8 cellular contexts compared by ENCODE assay signal in the genomic region with DNA sequence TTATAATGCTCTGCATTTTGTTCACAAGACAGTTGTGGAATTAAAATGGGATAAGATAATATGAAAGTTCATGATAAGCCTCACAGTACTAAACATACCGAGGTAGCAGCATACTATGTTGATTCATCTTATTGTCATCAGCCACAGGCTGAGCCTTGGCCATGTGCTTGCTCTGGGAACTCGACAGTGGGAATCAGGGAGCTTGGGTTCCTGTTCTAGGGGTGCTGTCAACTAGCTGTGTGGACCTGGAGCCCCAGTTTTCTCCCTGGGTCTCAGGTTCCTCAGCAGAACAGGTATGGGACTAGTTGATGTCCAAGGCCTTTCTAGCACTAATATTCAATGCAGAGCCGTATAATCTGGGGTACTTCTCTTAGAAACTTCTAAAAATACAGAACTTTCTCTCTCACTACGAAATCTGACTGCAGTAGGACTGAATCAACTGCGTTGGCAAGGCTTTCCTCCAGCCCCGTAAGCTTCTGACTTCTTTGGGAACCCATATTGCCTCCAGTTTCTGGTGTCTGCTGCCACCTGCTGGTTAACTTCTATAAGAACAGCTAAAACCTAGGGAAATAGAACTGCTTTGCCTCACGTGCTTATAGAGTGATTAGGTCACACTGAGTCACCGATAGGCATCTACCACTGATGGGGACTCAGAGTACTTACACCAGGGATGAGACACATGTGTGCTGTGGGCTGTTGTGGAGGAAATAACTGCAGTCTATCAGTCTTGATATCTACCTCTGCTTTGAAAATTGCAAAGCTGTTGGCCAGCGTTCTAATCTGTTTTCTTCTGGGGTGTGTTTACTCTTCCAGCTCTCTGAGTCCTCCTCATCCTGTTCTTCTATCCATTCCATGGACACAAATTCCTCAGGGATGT.
DNase-seq lines count a peak whose midpoint lies in the region; ATAC-seq and TF ChIP-seq lines count a peak whose summit lies in the region.

No MANE protein-coding gene starts in this region.

- H3K4me3 ChIP-seq in uterus, result no peak overlapping the region

- H3K9me3 ChIP-seq in uterus, result no peaks in the 10 kb centered on the region

- intact Hi-C loops in left ventricle myocardium superior (cut with micrococcal nuclease) (loop anchor here (5.0 kb wide), 1 partner anchor 264 kb away; the partner anchor contains the start of gene APOBEC4), uterus (cut with DNase I; ENCODE audit: low total_unique reads) (loop anchor here (5.0 kb wide), 1 partner anchor 264 kb away; the partner anchor contains the start of gene APOBEC4)

- H3K4me3 Mint-ChIP-seq in HFFc6, result peak overlapping the region; percentile 86
- no peak overlapping the region for H3K4me3 Mint-ChIP-seq in T-helper 1 cell treated with Interleukin-12 subunit alpha and Interleukin-12 subunit beta and Interleukin-4 antibody, amounts not matched to agents 30 μg/mL and 1 μg/mL, for 36 hours

- ATAC-seq in left ventricle myocardium superior, result peak; percentile 79

- H3K27ac ChIP-seq in uterus, result peak overlapping the region; percentile 52 to 67

- H3K9me3 Mint-ChIP-seq in HFFc6, result no peaks in the 10 kb centered on the region
- H3K9me3 Mint-ChIP-seq in T-helper 1 cell treated with Interleukin-12 subunit alpha and Interleukin-12 subunit beta and Interleukin-4 antibody, amounts not matched to agents 30 μg/mL and 1 μg/mL, for 36 hours, result no peaks in the 10 kb centered on the region

- no peaks in the 10 kb centered on the region for H3K27me3 ChIP-seq in uterus

- H3K36me3 Mint-ChIP-seq in HFFc6 (ENCODE audit: low read depth), result peaks cover 35% of the 10 kb centered on the region
- H3K36me3 Mint-ChIP-seq in T-helper 1 cell treated with Interleukin-12 subunit alpha and Interleukin-12 subunit beta and Interleukin-4 antibody, amounts not matched to agents 30 μg/mL and 1 μg/mL, for 36 hours (ENCODE audit: low read depth), result peaks cover 9% of the 10 kb centered on the region

- TF ChIP-seq CTCF in HFFc6 (IDR thresholded peaks at IDR 0.05) (peak; percentile 99), uterus (IDR thresholded peaks at IDR 0.05) (peak; percentile 79 to 93 (median 88))

- peaks cover 4% of the 10 kb centered on the region; the same call in 1 of the 2 replicates for H3K27me3 Mint-ChIP-seq in HFFc6 (ENCODE audit: insufficient read depth)
- no peaks in the 10 kb centered on the region for H3K27me3 Mint-ChIP-seq in T-helper 1 cell treated with Interleukin-12 subunit alpha and Interleukin-12 subunit beta and Interleukin-4 antibody, amounts not matched to agents 30 μg/mL and 1 μg/mL, for 36 hours (ENCODE audit: low read depth)

- peak overlapping the region; percentile 99 for H3K27ac Mint-ChIP-seq in HFFc6
- H3K27ac Mint-ChIP-seq in T-helper 1 cell treated with Interleukin-12 subunit alpha and Interleukin-12 subunit beta and Interleukin-4 antibody, amounts not matched to agents 30 μg/mL and 1 μg/mL, for 36 hours, result peak overlapping the region; percentile 47

- peaks cover 42% of the 10 kb centered on the region for H3K4me1 Mint-ChIP-seq in HFFc6 (ENCODE audit: low read depth)
- peaks cover 19% of the 10 kb centered on the region for H3K4me1 Mint-ChIP-seq in T-helper 1 cell treated with Interleukin-12 subunit alpha and Interleukin-12 subunit beta and Interleukin-4 antibody, amounts not matched to agents 30 μg/mL and 1 μg/mL, for 36 hours (ENCODE audit: low read depth)

- no peaks in the 10 kb centered on the region for H3K36me3 ChIP-seq in uterus

- no peak for TF ChIP-seq POLR2A in uterus (IDR thresholded peaks at IDR 0.05)

- peaks cover 0 to 6% of the 10 kb centered on the region in 2 donors for H3K4me1 ChIP-seq in uterus

- DNase-seq in EL (peak; percentile 99), HFFc6 (peak; percentile 98), NCI-H1694 (lab: John Stamatoyannopoulos, UW) (peak; percentile 95), amniotic stem cell (lab: John Stamatoyannopoulos, UW) (peak; percentile 95), left ventricle myocardium superior (peak; percentile 52), renal cortical epithelial cell (ENCODE audit: low read depth) (peak; percentile 95), uterus (peak; percentile 75 to 85)
